In genomic region chr5:19285286-19285685, GRCh38 we compare ENCODE assay signal across 8 cellular contexts.
"Had no signal": no experiment of that assay in that cellular context is flagged by ENCODE, and none has a peak within 500 bp of the region (broad histone marks: within the 10 kb centered on the region; RNA-seq: fewer than 3 reads in every experiment).

No MANE protein-coding gene starts in this region.

- H3K4me3 ChIP-seq: GM23248, HAP-1, K562 had no signal

- H3K9me3 ChIP-seq: HAP-1 had no signal

- H3K36me3 ChIP-seq: HAP-1 had no signal

- ATAC-seq: HCT116, K562 had no signal

- H2AFZ ChIP-seq: GM23248 had no signal

- H3K9ac ChIP-seq: GM23248 had no signal

- H3K27ac ChIP-seq: GM23248 had no signal

- FAIRE-seq: HTR-8/SVneo, K562 had no signal

- H3K4me1 ChIP-seq: HAP-1 had no signal

- DNase-seq: GM23248, GOT3, H7, IMR-90 had no signal
